In the genomic region with DNA sequence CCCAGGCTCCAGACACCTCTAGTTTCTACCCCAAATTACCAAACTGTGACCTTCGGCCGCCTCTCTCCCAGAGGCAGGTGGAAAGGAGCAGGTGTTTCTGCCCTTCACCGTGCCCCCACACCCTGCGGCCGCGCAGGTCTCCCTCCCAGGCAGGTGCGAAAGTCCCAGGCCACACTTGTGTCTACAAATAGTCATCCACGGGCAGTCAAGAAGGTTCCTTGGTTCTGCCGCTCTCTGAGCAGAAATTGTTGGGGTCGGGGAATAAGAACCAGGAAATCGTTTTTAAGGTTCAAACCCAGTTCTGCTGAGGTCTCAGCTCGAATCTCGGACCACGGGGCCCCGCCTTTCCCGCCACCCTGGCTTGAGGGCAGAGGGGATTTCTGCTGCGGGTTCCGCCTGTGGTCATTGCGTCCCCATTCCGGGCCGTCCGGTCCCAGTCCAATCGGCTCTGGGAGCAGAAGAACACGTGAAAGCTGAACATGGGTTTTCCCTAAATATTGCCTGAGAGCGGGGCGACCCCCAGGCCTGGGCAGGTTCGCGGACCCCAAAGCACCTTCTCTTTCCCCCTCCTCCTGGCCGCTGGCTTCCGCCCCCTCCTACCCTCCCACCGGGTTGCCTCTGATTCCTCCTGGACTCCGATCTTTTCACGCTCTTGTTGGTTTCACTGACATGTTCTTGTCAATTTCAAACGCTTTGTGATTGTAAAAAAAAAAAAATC, we compare ENCODE assay signal across 8 cellular contexts.
A peak's percentile ranks its signal among the peaks of the same experiment; 100 is the strongest.
DNase-seq lines count a peak whose midpoint lies in the region; ATAC-seq lines count a peak whose summit lies in the region.

No MANE protein-coding gene starts in this region.

- in situ Hi-C loops in ACHN (cut with HindIII; ENCODE audit: low pct_ligation_motif_present, low pct_unique_long_range_greater_than_20kb, low sequenced_read_pairs): no loop called here

- DNase-seq in DMS79 treated with DMSO at 0.1 percent for 48 hours (lab: John Stamatoyannopoulos, UW) (peak; percentile 23), head of caudate nucleus (peak in 33 of 42 donors; percentile 6 to 62 (median 22)), pons (ENCODE audit: low spot score) (peak; percentile 28), NCI-H1930 (lab: John Stamatoyannopoulos, UW) (no peak), ACHN (no peak)
- DNase-seq in activated T-cell treated with anti-CD3 and anti-CD28 coated beads, Interleukin-2, amount 50 U/mL, for 48 hours: peak; percentile 49 to 51

- ATAC-seq in HG03280 (IDR thresholded peaks at IDR 0.05; ENCODE audit: unreplicated experiment) (peak; percentile 4), GM21526 (IDR thresholded peaks at IDR 0.05; ENCODE audit: low FRiP score, unreplicated experiment) (no peak)

- intact Hi-C loops in head of caudate nucleus (cut with DNase I): loop anchor here (5.0 to 10.0 kb wide), 2 partner anchors 135 to 323 kb away; partner anchors contain the start of gene PPP2R5A

Comparison
In these comparisons a context has a peak if more than half of its experiments do, and no peak if none do; other contexts are left out.
1. DNase-seq: peak in DMS79 treated with DMSO at 0.1 percent for 48 hours (single experiment), activated T-cell treated with anti-CD3 and anti-CD28 coated beads, Interleukin-2, amount 50 U/mL, for 48 hours (2 of 2), head of caudate nucleus (33 of 42) and pons (single experiment); none in NCI-H1930 (0 of 2) and ACHN (single experiment).